ENCODE assay signal across 8 cellular contexts in the genomic region with DNA sequence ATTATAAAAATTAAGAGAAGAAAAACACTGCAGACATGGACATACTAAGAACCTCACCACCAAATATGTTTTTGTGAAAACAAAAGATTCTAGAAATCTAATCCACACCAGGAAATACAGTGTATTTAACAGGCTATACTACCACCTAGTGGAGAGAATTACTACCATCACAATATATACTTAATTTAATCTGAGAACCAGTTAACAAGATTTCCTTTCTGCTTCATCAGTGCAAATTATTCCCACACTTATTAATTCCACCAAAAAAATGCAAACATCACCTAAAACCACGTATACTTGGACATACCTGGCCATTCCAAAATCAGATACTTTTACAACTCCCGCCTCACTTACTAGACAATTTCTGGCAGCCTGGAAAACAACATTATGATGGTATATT. TPM values are rescaled to one million over a fixed set of nuclear protein-coding genes. Genes with fewer than 3 reads are reported as not detected.
DNase-seq lines count a peak whose midpoint lies in the region; ATAC-seq, FAIRE-seq and TF ChIP-seq lines count a peak whose summit lies in the region.

No MANE protein-coding gene starts in this region.

- peak; percentile 63 for TF ChIP-seq RAD21 in IMR-90 (IDR thresholded peaks at IDR 0.05; ENCODE audit: low read length)

- H2BK5ac ChIP-seq in IMR-90 (ENCODE audit: low read depth, low read length, poor library complexity, severe bottlenecking), result no peak overlapping the region

- H3K4me1 ChIP-seq in IMR-90 (ENCODE audit: control insufficient read depth, insufficient read depth, low read length) (no peaks in the 10 kb centered on the region), neural progenitor cell (peaks cover 7% of the 10 kb centered on the region)

- no peaks in the 10 kb centered on the region for H3K36me3 Mint-ChIP-seq in neural progenitor cell

- H3K9me3 ChIP-seq in IMR-90 (ENCODE audit: control insufficient read depth, insufficient read depth, low read length) (no peaks in the 10 kb centered on the region), neural progenitor cell (ENCODE audit: low read depth) (no peaks in the 10 kb centered on the region)

- no peak overlapping the region for H3K4me3 ChIP-seq in IMR-90 (ENCODE audit: insufficient read depth, low read depth, low read length)
- no peak overlapping the region for H3K4me3 ChIP-seq in epithelial cell of esophagus (ENCODE audit: low read length)
- no peak overlapping the region for H3K4me3 ChIP-seq in neural progenitor cell

- CTCF ChIA-PET in IMR-90 (lab: Yijun Ruan, JAX), result no interaction called here

- H2BK120ac ChIP-seq in IMR-90 (ENCODE audit: low read depth, low read length), result no peak overlapping the region

- H3K4me1 Mint-ChIP-seq in neural progenitor cell, result no peaks in the 10 kb centered on the region

- H3K9ac ChIP-seq in IMR-90 (ENCODE audit: low read depth, low read length) (no peak overlapping the region), neural progenitor cell (no peak overlapping the region)

- no peak overlapping the region for H2BK20ac ChIP-seq in IMR-90 (ENCODE audit: low read depth, low read length)

- no peaks in the 10 kb centered on the region for H3K9me1 ChIP-seq in IMR-90 (ENCODE audit: insufficient read depth, low read length)

- in situ Hi-C loops in IMR-90 (cut with MboI; ENCODE audit: low sequenced_read_pairs), result no loop called here

- ATAC-seq in IMR-90 (ENCODE audit: low read depth) (peak; percentile 84), GM18870 (IDR thresholded peaks at IDR 0.05; ENCODE audit: unreplicated experiment) (no peak)

- FAIRE-seq in RCC 7860 (lab: Jason Lieb, UNC), result peak; percentile 84

- WGBS in IMR-90 (ENCODE audit: extremely low coverage in 2 of 2, insufficient read length in 1 of 2), 2 experiments, result no CpG with 5 or more reads among the region's 2 CpGs

- no peaks in the 10 kb centered on the region for H3K79me2 ChIP-seq in neural progenitor cell (ENCODE audit: low read depth)

- H2BK15ac ChIP-seq in IMR-90 (ENCODE audit: low read depth, low read length), result no peak overlapping the region

- TF ChIP-seq POLR2A in IMR-90 (IDR thresholded peaks at IDR 0.05; ENCODE audit: low read depth, low read length), result no peak

- dilution Hi-C loops in IMR-90 (cut with HindIII; ENCODE audit: low sequenced_read_pairs, unreplicated experiment), result no loop called here

- H3K4me2 ChIP-seq in IMR-90 (ENCODE audit: low read depth, low read length), result no peak overlapping the region
- H3K4me2 ChIP-seq in neural progenitor cell, result no peak overlapping the region

- BruUV-seq in IMR-90 (replicated peaks; lab: Mats Ljungman, UMichigan), result no TSS peak

- TF ChIP-seq CTCF in IMR-90 (conservative IDR thresholded peaks at IDR 0.05; ENCODE audit: low read depth, low read length) (peak; percentile 65), epithelial cell of esophagus (IDR thresholded peaks at IDR 0.05; ENCODE audit: insufficient read depth, low read depth, low read length, missing control alignments) (peak; percentile 28), neural progenitor cell (IDR thresholded peaks at IDR 0.05) (peak; percentile 70)

- no peak overlapping the region for H3K4me3 Mint-ChIP-seq in neural progenitor cell

- H3K27me3 ChIP-seq in IMR-90 (ENCODE audit: control insufficient read depth, insufficient read depth, low read length), result no peaks in the 10 kb centered on the region
- H3K27me3 ChIP-seq in neural progenitor cell, result no peaks in the 10 kb centered on the region

- no peak overlapping the region for H2AFZ ChIP-seq in IMR-90 (replicated peaks; ENCODE audit: low read length, poor library complexity)
- no peak overlapping the region for H2AFZ ChIP-seq in neural progenitor cell (replicated peaks)

- H3K4ac ChIP-seq in IMR-90 (ENCODE audit: low read depth, low read length), result no peak overlapping the region

- DNase-seq in NCI-H510A treated with DMSO at 0.1 percent for 48 hours (lab: John Stamatoyannopoulos, UW) (peak; percentile 28), NCI-H510A (lab: John Stamatoyannopoulos, UW) (no peak), IMR-90 (peak; percentile 56), RCC 7860 (ENCODE audit: low spot score) (peak; percentile 38), epithelial cell of esophagus (ENCODE audit: low read depth) (peak; percentile 50), neural progenitor cell (ENCODE audit: low spot score) (peak; percentile 54)
- DNase-seq in activated naive CD4-positive, alpha-beta T cell treated with anti-CD3 and anti-CD28 coated beads, Interleukin-2, amount 50 U/mL, for 16 hours, result no peak

- H3K56ac ChIP-seq in IMR-90 (ENCODE audit: extremely low read depth, insufficient read depth, low read length), result no peak overlapping the region

- H3K27ac Mint-ChIP-seq in neural progenitor cell, result no peak overlapping the region

- H3K36me3 ChIP-seq in IMR-90 (ENCODE audit: control insufficient read depth, insufficient read depth, low read length), result no peaks in the 10 kb centered on the region; the same call in 1 of the 2 replicates
- H3K36me3 ChIP-seq in neural progenitor cell, result no peaks in the 10 kb centered on the region

- H3K27me3 Mint-ChIP-seq in neural progenitor cell (ENCODE audit: insufficient read depth, low read depth), result peaks cover 2% of the 10 kb centered on the region

- no peaks in the 10 kb centered on the region for H3F3A ChIP-seq in neural progenitor cell (ENCODE audit: low read depth)

- no peak overlapping the region for H3K18ac ChIP-seq in IMR-90 (ENCODE audit: low read depth, low read length)

- no peak overlapping the region for H2AK5ac ChIP-seq in IMR-90 (ENCODE audit: low read depth, low read length)

- H4K8ac ChIP-seq in IMR-90 (ENCODE audit: low read depth in 2 of 2, low read length in 2 of 2), result no peak overlapping the region

- H4K20me1 ChIP-seq in IMR-90 (ENCODE audit: insufficient read depth, low read length) (no peaks in the 10 kb centered on the region), neural progenitor cell (ENCODE audit: low read depth) (no peaks in the 10 kb centered on the region)

- H2AK9ac ChIP-seq in IMR-90 (replicated peaks; ENCODE audit: low read depth, low read length, poor library complexity), result no peak overlapping the region

- intact Hi-C loops in IMR-90 (cut with micrococcal nuclease), result loop anchor here (5.0 kb wide), 2 partner anchors 124 to 406 kb away; partner anchors contain the start of genes CNGA1 and NIPAL1

- no peak overlapping the region for H4K91ac ChIP-seq in IMR-90 (ENCODE audit: insufficient read depth, low read depth, low read length)

- H3K79me1 ChIP-seq in IMR-90 (ENCODE audit: low read depth in 1 of 2, low read length in 2 of 2), result no peaks in the 10 kb centered on the region

- H3K27ac ChIP-seq in IMR-90 (ENCODE audit: insufficient read depth, low read length) (no peak overlapping the region), neural progenitor cell (no peak overlapping the region)

- POLR2A ChIA-PET in IMR-90 (lab: Charles Lee; ENCODE audit: unreplicated experiment), result no interaction called here

- H3K14ac ChIP-seq in IMR-90 (replicated peaks; ENCODE audit: low read depth, low read length), result no peak overlapping the region

- H3K9me3 Mint-ChIP-seq in neural progenitor cell, result no peaks in the 10 kb centered on the region

- H3K23ac ChIP-seq in IMR-90 (ENCODE audit: low read depth, low read length), result no peak overlapping the region

- H4K5ac ChIP-seq in IMR-90 (ENCODE audit: low read depth, low read length), result no peak overlapping the region

TF ChIP-seq in IMR-90, 13 proteins besides CTCF, POLR2A, EP300 and RAD21:
- peak; percentile 41 for TF ChIP-seq SMC3 (IDR thresholded peaks at IDR 0.05; ENCODE audit: low read depth, low read length)
- TF ChIP-seq BHLHE40 (IDR thresholded peaks at IDR 0.05; ENCODE audit: low read depth, low read length), result no peak
- TF ChIP-seq MXI1 (IDR thresholded peaks at IDR 0.05; ENCODE audit: borderline replicate concordance, low read depth, low read length), result no peak
- TF ChIP-seq NFE2L2 (IDR thresholded peaks at IDR 0.05; ENCODE audit: low read depth, low read length), result no peak
- TF ChIP-seq CHD1 (IDR thresholded peaks at IDR 0.05; ENCODE audit: low read depth, low read length), result no peak
- TF ChIP-seq MAFK (IDR thresholded peaks at IDR 0.05; ENCODE audit: low read depth, low read length), result no peak
- TF ChIP-seq, protein P1, sequence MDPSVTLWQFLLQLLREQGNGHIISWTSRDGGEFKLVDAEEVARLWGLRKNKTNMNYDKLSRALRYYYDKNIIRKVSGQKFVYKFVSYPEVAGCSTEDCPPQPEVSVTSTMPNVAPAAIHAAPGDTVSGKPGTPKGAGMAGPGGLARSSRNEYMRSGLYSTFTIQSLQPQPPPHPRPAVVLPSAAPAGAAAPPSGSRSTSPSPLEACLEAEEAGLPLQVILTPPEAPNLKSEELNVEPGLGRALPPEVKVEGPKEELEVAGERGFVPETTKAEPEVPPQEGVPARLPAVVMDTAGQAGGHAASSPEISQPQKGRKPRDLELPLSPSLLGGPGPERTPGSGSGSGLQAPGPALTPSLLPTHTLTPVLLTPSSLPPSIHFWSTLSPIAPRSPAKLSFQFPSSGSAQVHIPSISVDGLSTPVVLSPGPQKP (IDR thresholded peaks at IDR 0.05; ENCODE audit: borderline replicate concordance, low read depth, low read length), result no peak
- TF ChIP-seq RFX5 (IDR thresholded peaks at IDR 0.05; ENCODE audit: low read depth, low read length), result no peak

RNA-seq across cellular contexts. Expression of gene TXK, which starts 7.0 kb away (rescaled TPM):
- total RNA-seq in IMR-90 (2012; rRNA removed) (not detected in 2 replicates), neural progenitor cell (ENCODE audit: low replicate concordance) (not detected in 2 replicates)
- polyA plus RNA-seq in IMR-90 (2012; rRNA removed), result not detected in 2 replicates
- polyA plus RNA-seq in IMR-90 (2012; cell fraction: cytosol; rRNA removed), result not detected in 2 replicates
- 0.09 TPM in 1 of 2 replicates, not detected in the other for polyA plus RNA-seq in IMR-90 (2012; cell fraction: nucleus; rRNA removed; ENCODE audit: low replicate concordance)

Comparison
In these comparisons a context has a peak if more than half of its experiments do, and no peak if none do; other contexts are left out.
1. DNase-seq: peak in NCI-H510A treated with DMSO at 0.1 percent for 48 hours (single experiment), IMR-90 (single experiment), RCC 7860 (single experiment), epithelial cell of esophagus (single experiment) and neural progenitor cell (single experiment); none in NCI-H510A (single experiment) and activated naive CD4-positive, alpha-beta T cell treated with anti-CD3 and anti-CD28 coated beads, Interleukin-2, amount 50 U/mL, for 16 hours (single experiment).
2. Peak in every context shown above with its lines, with median percentiles within 50 percentile points of each other: CTCF ChIP-seq.